Comparison of ENCODE assay signal across 20 cellular contexts in genomic region chr9:131843989-131844744, GRCh38.
DNase-seq lines count a peak whose midpoint lies in the region; ATAC-seq and TF ChIP-seq lines count a peak whose summit lies in the region.
"Had no signal": no experiment of that assay in that cellular context is flagged by ENCODE, and none has a peak within 500 bp of the region (broad histone marks: within the 10 kb centered on the region; RNA-seq: fewer than 3 reads in every experiment).

No MANE protein-coding gene starts in this region.

- no peaks in the 10 kb centered on the region for H3K79me2 ChIP-seq in osteoblast (ENCODE audit: insufficient read depth, low read length)

- H3K27me3 ChIP-seq in right cardiac atrium (ENCODE audit: control insufficient read depth, insufficient read depth): no peaks in the 10 kb centered on the region
- peaks cover 36% of the 10 kb centered on the region for H3K27me3 ChIP-seq in IMR-90 (ENCODE audit: control insufficient read depth, insufficient read depth, low read length)
- peaks cover 18% of the 10 kb centered on the region for H3K27me3 ChIP-seq in osteoblast (ENCODE audit: insufficient read depth, low read length)

- no peak overlapping the region for H3K4ac ChIP-seq in IMR-90 (ENCODE audit: low read depth, low read length)

- H3K56ac ChIP-seq in IMR-90 (ENCODE audit: extremely low read depth, insufficient read depth, low read length): no peak overlapping the region

- no peak for TF ChIP-seq POLR2A in IMR-90 (IDR thresholded peaks at IDR 0.05; ENCODE audit: low read depth, low read length)

- CTCF ChIA-PET in IMR-90 (lab: Yijun Ruan, JAX): no interaction called here

- no peak overlapping the region for H3K14ac ChIP-seq in IMR-90 (replicated peaks; ENCODE audit: low read depth, low read length)

- H2BK120ac ChIP-seq in IMR-90 (ENCODE audit: low read depth, low read length): no peak overlapping the region

- peaks cover 4% of the 10 kb centered on the region; the same call in 1 of the 2 replicates for H3K9me1 ChIP-seq in IMR-90 (ENCODE audit: insufficient read depth, low read length)

- dilution Hi-C loops in IMR-90 (cut with HindIII; ENCODE audit: low sequenced_read_pairs, unreplicated experiment): no loop called here

- H2BK20ac ChIP-seq in IMR-90 (ENCODE audit: low read depth, low read length): no peak overlapping the region

- peaks cover 12% of the 10 kb centered on the region for H3K9me3 Mint-ChIP-seq in glutamatergic neuron (ENCODE audit: unreplicated experiment)
- H3K9me3 Mint-ChIP-seq in naive thymus-derived CD8-positive, alpha-beta T cell: no peaks in the 10 kb centered on the region
- H3K9me3 Mint-ChIP-seq: HFFc6 had no signal

- no peak overlapping the region for H4K91ac ChIP-seq in IMR-90 (ENCODE audit: insufficient read depth, low read depth, low read length)

- H3K4me1 ChIP-seq in right cardiac atrium (ENCODE audit: control insufficient read depth, insufficient read depth, low read length): no peaks in the 10 kb centered on the region
- no peaks in the 10 kb centered on the region for H3K4me1 ChIP-seq in IMR-90 (ENCODE audit: control insufficient read depth, insufficient read depth, low read length)
- H3K4me1 ChIP-seq in osteoblast (ENCODE audit: insufficient read depth, low read length): peaks cover 12% of the 10 kb centered on the region
- H3K4me1 ChIP-seq: A549 had no signal

- peaks cover 12% of the 10 kb centered on the region for H3K27me3 Mint-ChIP-seq in glutamatergic neuron (ENCODE audit: unreplicated experiment)
- H3K27me3 Mint-ChIP-seq in naive thymus-derived CD8-positive, alpha-beta T cell: peaks cover 0 to 37% (median 12%) of the 10 kb centered on the region in 5 donors

- H3K9ac ChIP-seq in IMR-90 (ENCODE audit: low read depth, low read length): no peak overlapping the region
- H3K9ac ChIP-seq: GM23248 had no signal

- POLR2A ChIA-PET in IMR-90 (lab: Charles Lee; ENCODE audit: unreplicated experiment): no interaction called here
- POLR2A ChIA-PET in naive thymus-derived CD8-positive, alpha-beta T cell (lab: Charles Lee): no interaction called here

- no peak overlapping the region for H2BK5ac ChIP-seq in IMR-90 (ENCODE audit: low read depth, low read length, poor library complexity, severe bottlenecking)

- no peak overlapping the region for H3K27ac Mint-ChIP-seq in glutamatergic neuron (ENCODE audit: unreplicated experiment)
- H3K27ac Mint-ChIP-seq in naive thymus-derived CD8-positive, alpha-beta T cell: peak overlapping the region in 1 of 10 donors; percentile 32
- H3K27ac Mint-ChIP-seq: CD14-positive monocyte, HFFc6, IgD-negative memory B cell had no signal

- ATAC-seq in Right ventricle myocardium superior (ENCODE audit: poor library complexity): no peak
- ATAC-seq in right cardiac atrium: no peak
- no peak for ATAC-seq in IMR-90 (ENCODE audit: low read depth)
- no peak for ATAC-seq in naive thymus-derived CD8-positive, alpha-beta T cell
- ATAC-seq: A549, HCT116 had no signal

- H3K4me2 ChIP-seq in IMR-90 (ENCODE audit: low read depth, low read length): no peak overlapping the region
- H3K4me2 ChIP-seq in osteoblast (ENCODE audit: insufficient read depth, low read length): no peak overlapping the region
- H3K4me2 ChIP-seq: A549 had no signal

- peaks cover 11% of the 10 kb centered on the region; the same call in 1 of the 2 replicates for H4K20me1 ChIP-seq in IMR-90 (ENCODE audit: insufficient read depth, low read length)
- H4K20me1 ChIP-seq in osteoblast (ENCODE audit: insufficient read depth, low read length): peaks cover 7% of the 10 kb centered on the region

- H3K36me3 Mint-ChIP-seq in glutamatergic neuron (ENCODE audit: unreplicated experiment): peaks cover 5% of the 10 kb centered on the region
- no peaks in the 10 kb centered on the region for H3K36me3 Mint-ChIP-seq in naive thymus-derived CD8-positive, alpha-beta T cell
- H3K36me3 Mint-ChIP-seq: CD14-positive monocyte; CD4-positive, alpha-beta memory T cell had no signal

- DNase-seq in Right ventricle myocardium superior (peak; percentile 30), right cardiac atrium (no peak), IMR-90 (no peak), glutamatergic neuron (peak; percentile 15), osteoblast (ENCODE audit: insufficient read length, low spot score, missing footprints) (peak; percentile 72), substantia nigra (lab: John Stamatoyannopoulos, UW) (no peak)
- no peak for DNase-seq in naive thymus-derived CD8-positive, alpha-beta T cell
- no peak for DNase-seq in stimulated activated CD4-positive, alpha-beta T cell treated with anti-CD3 and anti-CD28 coated beads, Interleukin-1b, Interleukin-23, amount 100 ng/mL, for 48 hours
- DNase-seq: AML-193; CD4-positive, alpha-beta memory T cell; DMS153; DMS79; GDM1; GM23248; HFFc6 had no signal

- no peak overlapping the region for H4K5ac ChIP-seq in IMR-90 (ENCODE audit: low read depth, low read length)

- no peaks in the 10 kb centered on the region for H3K36me3 ChIP-seq in IMR-90 (ENCODE audit: control insufficient read depth, insufficient read depth, low read length)
- H3K36me3 ChIP-seq in osteoblast (ENCODE audit: insufficient read depth, low read length): no peaks in the 10 kb centered on the region

- H3K27ac ChIP-seq in right cardiac atrium (ENCODE audit: low read length): no peak overlapping the region
- no peak overlapping the region for H3K27ac ChIP-seq in IMR-90 (ENCODE audit: insufficient read depth, low read length)
- H3K27ac ChIP-seq in osteoblast (ENCODE audit: low read depth, low read length): no peak overlapping the region
- H3K27ac ChIP-seq in substantia nigra (ENCODE audit: low read depth, low read length, poor library complexity, severe bottlenecking): no peak overlapping the region
- H3K27ac ChIP-seq: 22Rv1, A549, GM23248 had no signal

- TF ChIP-seq CTCF in IMR-90 (conservative IDR thresholded peaks at IDR 0.05; ENCODE audit: low read depth, low read length) (no peak), glutamatergic neuron (IDR thresholded peaks at IDR 0.05; ENCODE audit: partially characterized antibody, unreplicated experiment) (no peak), osteoblast (IDR thresholded peaks at IDR 0.05; ENCODE audit: extremely low read depth, low read depth, low read length) (no peak)

- TF ChIP-seq RAD21 in IMR-90 (IDR thresholded peaks at IDR 0.05; ENCODE audit: low read length): no peak

- no peak overlapping the region for H3K4me3 Mint-ChIP-seq in glutamatergic neuron (ENCODE audit: unreplicated experiment)
- H3K4me3 Mint-ChIP-seq in naive thymus-derived CD8-positive, alpha-beta T cell: no peak overlapping the region
- H3K4me3 Mint-ChIP-seq: CD14-positive monocyte; CD4-positive, alpha-beta memory T cell; HFFc6; IgD-negative memory B cell had no signal

- in situ Hi-C loops in IMR-90 (cut with MboI; ENCODE audit: low sequenced_read_pairs): no loop called here

- no peaks in the 10 kb centered on the region for H3K79me1 ChIP-seq in IMR-90 (ENCODE audit: low read depth in 1 of 2, low read length in 2 of 2)

- H3K4me1 Mint-ChIP-seq in glutamatergic neuron (ENCODE audit: low read depth, unreplicated experiment): peaks cover 15% of the 10 kb centered on the region
- H3K4me1 Mint-ChIP-seq in naive thymus-derived CD8-positive, alpha-beta T cell: peaks cover 0 to 8% (median 0%) of the 10 kb centered on the region in 4 donors
- H3K4me1 Mint-ChIP-seq: CD14-positive monocyte, IgD-negative memory B cell had no signal

- H3K23ac ChIP-seq in IMR-90 (ENCODE audit: low read depth, low read length): no peak overlapping the region

- H2AK9ac ChIP-seq in IMR-90 (replicated peaks; ENCODE audit: low read depth, low read length, poor library complexity): no peak overlapping the region

- WGBS in right cardiac atrium: 88% methylated on average over 33 of the region's 33 CpGs
- 83% methylated on average over 9 of the region's 33 CpGs; no CpG with 5 or more reads in 1 of the 2 experiments for WGBS in IMR-90 (ENCODE audit: extremely low coverage in 2 of 2, insufficient read length in 1 of 2), 2 experiments

- H2AFZ ChIP-seq in IMR-90 (replicated peaks; ENCODE audit: low read length, poor library complexity) (peak overlapping the region; percentile 11), osteoblast (ENCODE audit: low read length) (no peak overlapping the region)
- H2AFZ ChIP-seq: GM23248 had no signal

- no peak overlapping the region for H3K18ac ChIP-seq in IMR-90 (ENCODE audit: low read depth, low read length)

- BruUV-seq in IMR-90 (replicated peaks; lab: Mats Ljungman, UMichigan): no TSS peak

- H3K4me3 ChIP-seq in right cardiac atrium (ENCODE audit: low read length) (no peak overlapping the region), IMR-90 (ENCODE audit: insufficient read depth, low read depth, low read length) (no peak overlapping the region), osteoblast (ENCODE audit: insufficient read depth, low read length) (no peak overlapping the region)
- H3K4me3 ChIP-seq: A549, GM23248 had no signal

- H2BK15ac ChIP-seq in IMR-90 (ENCODE audit: low read depth, low read length): no peak overlapping the region

- H4K8ac ChIP-seq in IMR-90 (ENCODE audit: low read depth in 2 of 2, low read length in 2 of 2): no peak overlapping the region

- no peak overlapping the region for H2AK5ac ChIP-seq in IMR-90 (ENCODE audit: low read depth, low read length)

- H3K9me3 ChIP-seq in right cardiac atrium (ENCODE audit: control insufficient read depth, low read length): no peaks in the 10 kb centered on the region
- no peaks in the 10 kb centered on the region; the same call in 1 of the 2 replicates for H3K9me3 ChIP-seq in IMR-90 (ENCODE audit: control insufficient read depth, insufficient read depth, low read length)
- H3K9me3 ChIP-seq in osteoblast (ENCODE audit: low read depth, low read length): no peaks in the 10 kb centered on the region
- H3K9me3 ChIP-seq: A549 had no signal

- intact Hi-C loops in Right ventricle myocardium superior (cut with DNase I) (no loop called here), right cardiac atrium (cut with DNase I) (no loop called here), IMR-90 (cut with micrococcal nuclease) (no loop called here)

TF ChIP-seq in IMR-90, 13 proteins besides CTCF, POLR2A, EP300 and RAD21 (continues in another document):
- TF ChIP-seq CHD1 (IDR thresholded peaks at IDR 0.05; ENCODE audit: low read depth, low read length): no peak
- TF ChIP-seq CEBPB (IDR thresholded peaks at IDR 0.05; ENCODE audit: low read depth, low read length): no peak
- TF ChIP-seq, protein P1, sequence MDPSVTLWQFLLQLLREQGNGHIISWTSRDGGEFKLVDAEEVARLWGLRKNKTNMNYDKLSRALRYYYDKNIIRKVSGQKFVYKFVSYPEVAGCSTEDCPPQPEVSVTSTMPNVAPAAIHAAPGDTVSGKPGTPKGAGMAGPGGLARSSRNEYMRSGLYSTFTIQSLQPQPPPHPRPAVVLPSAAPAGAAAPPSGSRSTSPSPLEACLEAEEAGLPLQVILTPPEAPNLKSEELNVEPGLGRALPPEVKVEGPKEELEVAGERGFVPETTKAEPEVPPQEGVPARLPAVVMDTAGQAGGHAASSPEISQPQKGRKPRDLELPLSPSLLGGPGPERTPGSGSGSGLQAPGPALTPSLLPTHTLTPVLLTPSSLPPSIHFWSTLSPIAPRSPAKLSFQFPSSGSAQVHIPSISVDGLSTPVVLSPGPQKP (IDR thresholded peaks at IDR 0.05; ENCODE audit: borderline replicate concordance, low read depth, low read length): no peak
- TF ChIP-seq RCOR1 (IDR thresholded peaks at IDR 0.05; ENCODE audit: insufficient replicate concordance, low read length): no peak

Comparison
In these comparisons a context has a peak if more than half of its experiments do, and no peak if none do; other contexts are left out.
1. DNase-seq: peak in Right ventricle myocardium superior (single experiment), glutamatergic neuron (single experiment) and osteoblast (single experiment); none in right cardiac atrium (0 of 3), IMR-90 (single experiment), substantia nigra (0 of 49), naive thymus-derived CD8-positive, alpha-beta T cell (0 of 10) and stimulated activated CD4-positive, alpha-beta T cell treated with anti-CD3 and anti-CD28 coated beads, Interleukin-1b, Interleukin-23, amount 100 ng/mL, for 48 hours (single experiment).